ENCODE assay signal across 23 cellular contexts in the genomic region with DNA sequence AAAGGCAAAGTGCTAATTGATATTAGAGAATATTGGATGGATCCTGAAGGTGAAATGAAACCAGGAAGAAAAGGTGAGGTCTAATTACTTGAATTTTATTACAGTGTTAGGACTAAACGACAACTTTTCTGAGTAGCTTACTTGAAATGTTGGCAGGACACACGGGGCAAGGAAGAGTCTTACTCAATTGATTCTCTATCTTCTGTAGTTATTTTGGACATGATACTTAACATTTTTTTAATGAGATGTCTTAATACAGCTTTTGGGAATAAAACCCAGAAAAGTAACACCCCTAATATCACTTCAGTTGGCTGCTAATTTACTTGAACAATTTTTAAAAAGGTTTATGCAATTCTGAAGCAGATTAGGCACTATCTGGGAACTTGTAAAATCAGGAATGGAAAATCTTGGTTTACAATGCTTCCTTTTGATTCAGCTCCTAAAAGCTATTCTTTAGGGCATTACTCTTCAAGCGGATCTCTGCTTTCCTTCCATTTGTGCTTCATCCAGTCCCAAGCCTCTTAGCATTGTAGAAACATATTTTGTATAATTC. TPM values are rescaled to one million over a fixed set of nuclear protein-coding genes. Genes with fewer than 3 reads are reported as not detected.
DNase-seq lines count a peak whose midpoint lies in the region; ATAC-seq and TF ChIP-seq lines count a peak whose summit lies in the region.
"Had no signal": no experiment of that assay in that cellular context is flagged by ENCODE, and none has a peak within 500 bp of the region (broad histone marks: within the 10 kb centered on the region; RNA-seq: fewer than 3 reads in every experiment).

No MANE protein-coding gene starts in this region.

- DNase-seq in activated CD4-positive, alpha-beta T cell treated with anti-CD3 and anti-CD28 coated beads, Interleukin-2, amount 10 ng/mL, durations not matched to agents 7 days and 5 days, result no peak
- no peak for DNase-seq in activated CD4-positive, alpha-beta T cell treated with anti-CD3 and anti-CD28 coated beads, Interleukin-2, amount 50 U/mL, for 1 hour
- DNase-seq in SJSA1 (ENCODE audit: low read depth in 1 of 2, low spot score in 2 of 2) (no peak), left ventricle myocardium inferior (no peak), dorsolateral prefrontal cortex (no peak)
- no peak for DNase-seq in stimulated activated naive B cell treated with anti-CD40 and anti-IgM and Interleukin-4, amounts not matched to agents 10 μg/mL and 1 μg/mL and 100 μg/mL, for 72 hours
- no peak for DNase-seq in stimulated activated CD4-positive, alpha-beta T cell treated with anti-CD3 and anti-CD28 coated beads, Interleukin-4, amount 100 ng/mL, for 4 hours
- DNase-seq: activated naive CD4-positive, alpha-beta T cell treated with anti-CD3 and anti-CD28 coated beads, Interleukin-2, amount 10 ng/mL, durations not matched to agents 7 days and 5 days; islet precursor cell; mammary epithelial cell; naive thymus-derived CD4-positive, alpha-beta T cell; NCI-H1694; NCI-H446 treated with DMSO at 0.1 percent for 48 hours; stimulated activated CD4-positive, alpha-beta T cell treated with anti-CD3 and anti-CD28 coated beads, Interleukin-12 subunit alpha, Interleukin-12 subunit beta, amount 100 ng/mL, for 4 hours had no signal

- H3K27me3 ChIP-seq in SJSA1 (replicated peaks), result no peaks in the 10 kb centered on the region
- no peaks in the 10 kb centered on the region for H3K27me3 ChIP-seq in left ventricle myocardium inferior (ENCODE audit: low read depth)
- H3K27me3 ChIP-seq in dorsolateral prefrontal cortex, result no peaks in the 10 kb centered on the region
- H3K27me3 ChIP-seq: breast epithelium had no signal

- no peak overlapping the region for H3K4me3 ChIP-seq in SJSA1
- no peak overlapping the region for H3K4me3 ChIP-seq in left ventricle myocardium inferior
- no peak overlapping the region for H3K4me3 ChIP-seq in dorsolateral prefrontal cortex
- H3K4me3 ChIP-seq: A549, breast epithelium had no signal

- H3K9me3 ChIP-seq in SJSA1 (replicated peaks) (no peaks in the 10 kb centered on the region), left ventricle myocardium inferior (replicated peaks) (no peaks in the 10 kb centered on the region)
- H3K9me3 ChIP-seq: A549, breast epithelium had no signal

- H3K36me3 Mint-ChIP-seq in activated CD4-positive, alpha-beta T cell treated with anti-CD3 and anti-CD28 coated beads, Interleukin-2, amount 10 ng/mL, durations not matched to agents 7 days and 5 days (ENCODE audit: low read depth), result peaks cover 79% of the 10 kb centered on the region
- H3K36me3 Mint-ChIP-seq in stimulated activated naive B cell treated with anti-CD40 and anti-IgM and Interleukin-4, amounts not matched to agents 10 μg/mL and 1 μg/mL and 100 μg/mL, for 72 hours, result peaks cover 34 to 54% of the 10 kb centered on the region in 2 donors

- intact Hi-C loops in left ventricle myocardium inferior (cut with micrococcal nuclease) (no loop called here), dorsolateral prefrontal cortex (cut with DNase I) (no loop called here)

- peaks cover 60% of the 10 kb centered on the region for H3K4me1 Mint-ChIP-seq in activated CD4-positive, alpha-beta T cell treated with anti-CD3 and anti-CD28 coated beads, Interleukin-2, amount 10 ng/mL, durations not matched to agents 7 days and 5 days
- peaks cover 13 to 21% of the 10 kb centered on the region in 2 donors for H3K4me1 Mint-ChIP-seq in stimulated activated naive B cell treated with anti-CD40 and anti-IgM and Interleukin-4, amounts not matched to agents 10 μg/mL and 1 μg/mL and 100 μg/mL, for 72 hours
- H3K4me1 Mint-ChIP-seq: WTC11 had no signal

- H3K36me3 ChIP-seq in SJSA1 (peaks cover 58% of the 10 kb centered on the region), left ventricle myocardium inferior (peaks cover 57% of the 10 kb centered on the region)
- H3K36me3 ChIP-seq: breast epithelium had no signal

- H3K9me3 Mint-ChIP-seq in activated CD4-positive, alpha-beta T cell treated with anti-CD3 and anti-CD28 coated beads, Interleukin-2, amount 10 ng/mL, durations not matched to agents 7 days and 5 days, result no peaks in the 10 kb centered on the region
- H3K9me3 Mint-ChIP-seq in stimulated activated naive B cell treated with anti-CD40 and anti-IgM and Interleukin-4, amounts not matched to agents 10 μg/mL and 1 μg/mL and 100 μg/mL, for 72 hours, result no peaks in the 10 kb centered on the region
- H3K9me3 Mint-ChIP-seq: activated naive CD4-positive, alpha-beta T cell treated with anti-CD3 and anti-CD28 coated beads, Interleukin-2, amount 10 ng/mL, durations not matched to agents 7 days and 5 days; IgD-negative memory B cell; naive thymus-derived CD4-positive, alpha-beta T cell; stimulated activated memory B cell treated with anti-CD40 and anti-IgM and Interleukin-4, amounts not matched to agents 10 μg/mL and 1 μg/mL and 100 μg/mL, for 72 hours; T-helper 1 cell treated with Interleukin-12 subunit alpha and Interleukin-12 subunit beta and Interleukin-4 antibody, amounts not matched to agents 30 μg/mL and 1 μg/mL, for 36 hours; WTC11 had no signal

- ATAC-seq in stimulated activated naive B cell treated with anti-CD40 and anti-IgM and Interleukin-4, amounts not matched to agents 10 μg/mL and 1 μg/mL and 100 μg/mL, for 72 hours (replicated peaks), result no peak
- ATAC-seq in GM21717 (IDR thresholded peaks at IDR 0.05; ENCODE audit: unreplicated experiment), result no peak
- ATAC-seq: stimulated activated memory B cell treated with anti-CD40 and anti-IgM and Interleukin-4, amounts not matched to agents 10 μg/mL and 1 μg/mL and 100 μg/mL, for 72 hours; WTC11 had no signal

- H3K27ac Mint-ChIP-seq in activated CD4-positive, alpha-beta T cell treated with anti-CD3 and anti-CD28 coated beads, Interleukin-2, amount 10 ng/mL, durations not matched to agents 7 days and 5 days, result peak overlapping the region; percentile 10
- peak overlapping the region; percentile 25 for H3K27ac Mint-ChIP-seq in stimulated activated naive B cell treated with anti-CD40 and anti-IgM and Interleukin-4, amounts not matched to agents 10 μg/mL and 1 μg/mL and 100 μg/mL, for 72 hours
- H3K27ac Mint-ChIP-seq: IgD-negative memory B cell; progenitor cell of endocrine pancreas; stimulated activated memory B cell treated with anti-CD40 and anti-IgM and Interleukin-4, amounts not matched to agents 10 μg/mL and 1 μg/mL and 100 μg/mL, for 72 hours; T-helper 1 cell treated with Interleukin-12 subunit alpha and Interleukin-12 subunit beta and Interleukin-4 antibody, amounts not matched to agents 30 μg/mL and 1 μg/mL, for 36 hours; WTC11 had no signal

- TF ChIP-seq CTCF in left ventricle myocardium inferior (IDR thresholded peaks at IDR 0.05; ENCODE audit: borderline replicate concordance) (no peak), dorsolateral prefrontal cortex (IDR thresholded peaks at IDR 0.05 in 54 of 56, conservative IDR thresholded peaks at IDR 0.05 in 2 of 56; ENCODE audit: low read depth in 1 of 56, partially characterized antibody in 56 of 56) (no peak)

- POLR2A ChIA-PET in activated CD4-positive, alpha-beta T cell treated with anti-CD3 and anti-CD28 coated beads, Interleukin-2, amount 10 ng/mL, durations not matched to agents 7 days and 5 days (lab: Charles Lee), result no interaction called here

- H3K27ac ChIP-seq in SJSA1 (peak overlapping the region; percentile 39), left ventricle myocardium inferior (replicated peaks) (peak overlapping the region; percentile 57), dorsolateral prefrontal cortex (peak overlapping the region in 7 of 59 donors; percentile 0 to 32 (median 11))
- H3K27ac ChIP-seq: A549, breast epithelium, C4-2B had no signal

- no peak overlapping the region for H3K4me3 Mint-ChIP-seq in activated CD4-positive, alpha-beta T cell treated with anti-CD3 and anti-CD28 coated beads, Interleukin-2, amount 10 ng/mL, durations not matched to agents 7 days and 5 days
- H3K4me3 Mint-ChIP-seq in stimulated activated naive B cell treated with anti-CD40 and anti-IgM and Interleukin-4, amounts not matched to agents 10 μg/mL and 1 μg/mL and 100 μg/mL, for 72 hours, result no peak overlapping the region
- H3K4me3 Mint-ChIP-seq: activated naive CD4-positive, alpha-beta T cell treated with anti-CD3 and anti-CD28 coated beads, Interleukin-2, amount 10 ng/mL, durations not matched to agents 7 days and 5 days; IgD-negative memory B cell; stimulated activated memory B cell treated with anti-CD40 and anti-IgM and Interleukin-4, amounts not matched to agents 10 μg/mL and 1 μg/mL and 100 μg/mL, for 72 hours; T-helper 1 cell treated with Interleukin-12 subunit alpha and Interleukin-12 subunit beta and Interleukin-4 antibody, amounts not matched to agents 30 μg/mL and 1 μg/mL, for 36 hours; WTC11 had no signal

- CTCF ChIA-PET in activated CD4-positive, alpha-beta T cell treated with anti-CD3 and anti-CD28 coated beads, Interleukin-2, amount 10 ng/mL, durations not matched to agents 7 days and 5 days (lab: Charles Lee), result interaction anchor here (0.6 to 1.4 kb wide), 4 partner anchors 9 to 752 kb away, joined by 3 to 6 read pairs (median 3); no protein-coding TSS in a partner anchor

- peaks cover 21% of the 10 kb centered on the region for H3K4me1 ChIP-seq in SJSA1 (replicated peaks)
- peaks cover 64% of the 10 kb centered on the region for H3K4me1 ChIP-seq in left ventricle myocardium inferior
- H3K4me1 ChIP-seq: breast epithelium had no signal

- H3K27me3 Mint-ChIP-seq in activated CD4-positive, alpha-beta T cell treated with anti-CD3 and anti-CD28 coated beads, Interleukin-2, amount 10 ng/mL, durations not matched to agents 7 days and 5 days, result no peaks in the 10 kb centered on the region
- H3K27me3 Mint-ChIP-seq in stimulated activated naive B cell treated with anti-CD40 and anti-IgM and Interleukin-4, amounts not matched to agents 10 μg/mL and 1 μg/mL and 100 μg/mL, for 72 hours, result no peaks in the 10 kb centered on the region
- H3K27me3 Mint-ChIP-seq: activated naive CD4-positive, alpha-beta T cell treated with anti-CD3 and anti-CD28 coated beads, Interleukin-2, amount 10 ng/mL, durations not matched to agents 7 days and 5 days; IgD-negative memory B cell; naive thymus-derived CD4-positive, alpha-beta T cell; progenitor cell of endocrine pancreas; stimulated activated memory B cell treated with anti-CD40 and anti-IgM and Interleukin-4, amounts not matched to agents 10 μg/mL and 1 μg/mL and 100 μg/mL, for 72 hours had no signal

RNA-seq across cellular contexts. Expression of a gene that starts 13.7 kb away (rescaled TPM):
- 100 to 1,000 TPM; 430 to 446 TPM for total RNA-seq in activated CD4-positive, alpha-beta T cell treated with anti-CD3 and anti-CD28 coated beads, Interleukin-2, amount 10 ng/mL, durations not matched to agents 7 days and 5 days
- total RNA-seq in SJSA1 (2014; rRNA removed; shearing (Covaris generic)), result 362 and 501 TPM in 2 replicates
- total RNA-seq in left ventricle myocardium inferior (222 TPM), dorsolateral prefrontal cortex (100 to 1,000 TPM; 106 to 285 (median 202) TPM)
